Comparison of ENCODE assay signal across 8 cellular contexts in the genomic region with DNA sequence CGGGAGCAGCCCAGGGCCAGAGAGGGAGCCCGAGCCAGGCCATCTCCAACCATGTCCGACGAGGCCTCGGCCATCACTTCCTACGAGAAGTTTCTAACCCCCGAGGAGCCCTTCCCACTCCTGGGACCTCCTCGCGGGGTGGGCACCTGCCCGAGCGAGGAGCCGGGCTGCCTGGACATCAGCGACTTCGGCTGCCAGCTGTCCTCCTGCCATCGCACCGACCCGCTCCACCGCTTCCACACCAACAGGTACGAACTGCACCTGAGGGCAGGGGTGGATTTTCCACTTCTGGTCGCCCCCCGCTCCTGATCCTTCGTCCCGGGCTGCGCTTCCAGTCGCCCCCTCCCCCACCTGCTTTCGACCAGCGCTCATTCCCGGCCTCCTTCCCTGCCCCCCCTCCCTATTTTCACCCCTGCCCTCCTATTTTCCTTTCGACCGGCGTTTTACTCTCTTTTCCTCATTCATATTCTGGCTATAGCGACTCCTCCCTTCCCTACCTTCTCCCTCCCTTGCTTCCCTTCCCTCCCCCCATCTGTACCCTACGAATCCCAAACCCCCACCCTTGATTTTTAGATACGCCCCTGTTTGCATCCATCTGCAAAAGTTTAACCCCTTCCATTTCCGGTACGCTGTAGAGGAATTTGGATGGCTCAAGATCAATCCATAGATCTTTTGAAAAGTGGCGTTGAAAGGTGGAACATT. TPM values are rescaled to one million over a fixed set of nuclear protein-coding genes. Genes with fewer than 3 reads are reported as not detected.
DNase-seq lines count a peak whose midpoint lies in the region; ATAC-seq and TF ChIP-seq lines count a peak whose summit lies in the region.

No MANE protein-coding gene starts in this region.

- H3K27ac ChIP-seq in DND-41 (ENCODE audit: low read length) (peak overlapping the region; percentile 68), KMS-11 (no peak overlapping the region), muscle layer of colon (ENCODE audit: low read depth, low read length) (peak overlapping the region; percentile 58)

- no peak; the same call in 2 of the 3 replicates for ATAC-seq in DND-41 (ENCODE audit: insufficient read depth, low read depth)

- peaks cover 23% of the 10 kb centered on the region for H3K4me1 Mint-ChIP-seq in chondrocyte (ENCODE audit: low read depth)

- H3K4me1 ChIP-seq in DND-41 (ENCODE audit: insufficient read depth, low read length) = peaks cover 43% of the 10 kb centered on the region
- peaks cover 23% of the 10 kb centered on the region for H3K4me1 ChIP-seq in KMS-11 (ENCODE audit: low read depth, poor library complexity, severe bottlenecking)
- H3K4me1 ChIP-seq in muscle layer of colon (ENCODE audit: insufficient read depth, low read length) = no peaks in the 10 kb centered on the region

- H3K27me3 Mint-ChIP-seq in chondrocyte (ENCODE audit: low read depth) = no peaks in the 10 kb centered on the region

- H3K36me3 ChIP-seq in DND-41 (ENCODE audit: insufficient read depth, low read length) (no peaks in the 10 kb centered on the region; the same call in none of the 2 replicates), KMS-11 (ENCODE audit: insufficient read depth) (no peaks in the 10 kb centered on the region), muscle layer of colon (ENCODE audit: insufficient read depth, low read length) (no peaks in the 10 kb centered on the region)

- no peaks in the 10 kb centered on the region for H4K20me1 ChIP-seq in DND-41 (ENCODE audit: insufficient read depth, low read length)
- no peaks in the 10 kb centered on the region for H4K20me1 ChIP-seq in KMS-11 (ENCODE audit: insufficient read depth)

- H3K4me2 ChIP-seq in DND-41 (ENCODE audit: insufficient read depth, low read length) = peak overlapping the region; percentile 70
- peak overlapping the region; percentile 69; the same call in 1 of the 2 replicates for H3K4me2 ChIP-seq in KMS-11

- no peak for DNase-seq in DND-41
- DNase-seq in chondrocyte (ENCODE audit: low spot score) = no peak
- no peak for DNase-seq in GM10248 (ENCODE audit: extremely low spot score)
- no peak for DNase-seq in HCEC 1CT
- DNase-seq in NCI-H2081 treated with DMSO at 0.1 percent for 48 hours (lab: John Stamatoyannopoulos, UW) = no peak
- DNase-seq in medulla oblongata (ENCODE audit: extremely low spot score) = no peak

- H3K27ac Mint-ChIP-seq in chondrocyte (ENCODE audit: unreplicated experiment) = peak overlapping the region; percentile 3

- H3K9ac ChIP-seq in DND-41 (ENCODE audit: low read depth, low read length) (peak overlapping the region; percentile 77), KMS-11 (peak overlapping the region; percentile 39; the same call in 1 of the 2 replicates), muscle layer of colon (ENCODE audit: low read length) (peak overlapping the region; percentile 49)

- CTCF ChIA-PET in GM10248 (lab: Yijun Ruan, JAX) = interaction anchor here (0.8 to 2.6 kb wide), 7 partner anchors 10 to 47 kb away, joined by 3 to 23 read pairs (median 3); partner anchors contain the start of gene SLC25A53

- H3K27me3 ChIP-seq in DND-41 (ENCODE audit: insufficient read depth, low read length, poor library complexity) = no peaks in the 10 kb centered on the region
- H3K27me3 ChIP-seq in KMS-11 (ENCODE audit: insufficient read depth, low read depth) = no peaks in the 10 kb centered on the region
- H3K27me3 ChIP-seq in muscle layer of colon (ENCODE audit: control insufficient read depth in 1 of 2, insufficient read depth in 2 of 2, low read length in 2 of 2) = no peaks in the 10 kb centered on the region

- no peaks in the 10 kb centered on the region for H3K36me3 Mint-ChIP-seq in chondrocyte (ENCODE audit: low read depth)

- H3K4me3 ChIP-seq in DND-41 (ENCODE audit: low read depth in 1 of 2, low read length in 2 of 2) (peak overlapping the region; percentile 49 to 90; a peak in 3 of 4 replicates), KMS-11 (IDR thresholded peaks at IDR 0.05; ENCODE audit: insufficient read depth, low read depth, low read length) (no peak overlapping the region), muscle layer of colon (ENCODE audit: low read depth in 1 of 2, low read length in 2 of 2) (peak overlapping the region; percentile 42 to 63)

- peak overlapping the region; percentile 74 for H3K4me3 Mint-ChIP-seq in chondrocyte (ENCODE audit: unreplicated experiment)

- H2AFZ ChIP-seq in DND-41 (ENCODE audit: low read depth, low read length) (peak overlapping the region; percentile 71; the same call in 1 of the 2 replicates), KMS-11 (ENCODE audit: low read depth) (peak overlapping the region; percentile 41; the same call in 1 of the 2 replicates)

- H3K79me2 ChIP-seq in DND-41 (ENCODE audit: insufficient read depth, low read length) (peaks cover 50% of the 10 kb centered on the region), KMS-11 (ENCODE audit: insufficient read depth, low read depth) (peaks cover 24% of the 10 kb centered on the region; the same call in 1 of the 2 replicates)

- H3K9me3 Mint-ChIP-seq in chondrocyte (ENCODE audit: low read depth) = no peaks in the 10 kb centered on the region

- no peaks in the 10 kb centered on the region for H3K9me3 ChIP-seq in DND-41 (ENCODE audit: insufficient read depth, low read length, severe bottlenecking)
- no peaks in the 10 kb centered on the region for H3K9me3 ChIP-seq in muscle layer of colon (ENCODE audit: low read length)

- POLR2A ChIA-PET in GM10248 (lab: Yijun Ruan, JAX) = interaction anchor here (2.7 kb wide), 1 partner anchor 10 kb away, joined by 13 read pairs; the partner anchor contains the start of gene SLC25A53

- TF ChIP-seq CTCF in DND-41 (IDR thresholded peaks at IDR 0.05; ENCODE audit: borderline replicate concordance, extremely low read depth, low read length, poor library complexity, severe bottlenecking) = no peak
- no peak for TF ChIP-seq CTCF in KMS-11 (conservative IDR thresholded peaks at IDR 0.05; ENCODE audit: low read depth, low read length)
- TF ChIP-seq CTCF in chondrocyte (IDR thresholded peaks at IDR 0.05) = no peak
- TF ChIP-seq CTCF in GM10248 (IDR thresholded peaks at IDR 0.05; ENCODE audit: control extremely low read depth, extremely low read depth, low read depth, missing control alignments) = no peak

RNA-seq across cellular contexts. Expression of gene FAM199X, which starts 0.6 kb away (rescaled TPM):
- total RNA-seq in chondrocyte = 14.6 to 15.5 TPM (median 15.2 TPM) in 3 replicates

RNA-seq across cellular contexts. Expression of gene SLC25A53, which starts 10.1 kb away (rescaled TPM):
- 3.4 to 4.9 TPM (median 4.4 TPM) in 3 replicates for total RNA-seq in chondrocyte

RNA-seq across cellular contexts. Expression of gene ZCCHC18, which starts 54.6 kb away (rescaled TPM):
- total RNA-seq in chondrocyte = 1.9 to 6.8 TPM (median 5.0 TPM) in 3 replicates
